Comparison of ENCODE assay signal across 13 cellular contexts in genomic region chr11:58770627-58771457, GRCh38. TPM values are rescaled to one million over a fixed set of nuclear protein-coding genes. Genes with fewer than 3 reads are reported as not detected.
DNase-seq lines count a peak whose midpoint lies in the region; ATAC-seq and TF ChIP-seq lines count a peak whose summit lies in the region.
"Had no signal": no experiment of that assay in that cellular context is flagged by ENCODE, and none has a peak within 500 bp of the region (broad histone marks: within the 10 kb centered on the region; RNA-seq: fewer than 3 reads in every experiment).

No MANE protein-coding gene starts in this region.

- POLR2A ChIA-PET in PC-9 (lab: Charles Lee; ENCODE audit: unreplicated experiment), result no interaction called here
- POLR2A ChIA-PET in activated CD8-positive, alpha-beta T cell treated with anti-CD3 and anti-CD28 coated beads, Interleukin-2, amount 10 ng/mL, durations not matched to agents 7 days and 5 days (lab: Charles Lee), result no interaction called here

- intact Hi-C loops in PC-9 (cut with micrococcal nuclease; ENCODE audit: unreplicated experiment), result loop anchor here (2.0 to 5.0 kb wide), 2 partner anchors 114 to 192 kb away; partner anchors contain the start of gene ZFP91

- H3K4me1 Mint-ChIP-seq in activated CD8-positive, alpha-beta T cell treated with anti-CD3 and anti-CD28 coated beads, Interleukin-2, amount 10 ng/mL, durations not matched to agents 7 days and 5 days (ENCODE audit: low read depth), result no peaks in the 10 kb centered on the region
- no peaks in the 10 kb centered on the region for H3K4me1 Mint-ChIP-seq in endodermal cell

- H3K4me3 ChIP-seq in PC-9 (no peak overlapping the region), fibroblast of mammary gland (ENCODE audit: control insufficient read depth, low read depth, low read length) (no peak overlapping the region), endodermal cell (ENCODE audit: low read length) (no peak overlapping the region)

- H3K36me3 ChIP-seq in PC-9 (ENCODE audit: low read depth) (no peaks in the 10 kb centered on the region), endodermal cell (ENCODE audit: control insufficient read depth, insufficient read depth, low read length) (no peaks in the 10 kb centered on the region)

- WGBS in endodermal cell (ENCODE audit: insufficient coverage in 1 of 2, insufficient read length in 1 of 2), 2 experiments, result 67 to 73% methylated on average over 6 to 11 of the region's 11 CpGs

- DNase-seq in AG08396 (ENCODE audit: low spot score) (peak; percentile 7), GM04504 (ENCODE audit: low read depth) (peak; percentile 25), PC-9 (peak; percentile 66 to 89), fibroblast of mammary gland (ENCODE audit: low read depth) (peak; percentile 91), NCI-H1417 (lab: John Stamatoyannopoulos, UW) (no peak), HT-29 (ENCODE audit: low spot score) (no peak), endodermal cell (no peak)
- DNase-seq in activated CD8-positive, alpha-beta T cell treated with anti-CD3 and anti-CD28 coated beads, Interleukin-2, amount 10 ng/mL, durations not matched to agents 7 days and 5 days, result no peak
- DNase-seq: C1 segment of cervical spinal cord; stimulated activated CD4-positive, alpha-beta T cell treated with anti-CD3 and anti-CD28 coated beads, Interleukin-2, amount 100 ng/mL, for 24 hours had no signal

- no peak overlapping the region for H3K4me3 Mint-ChIP-seq in activated CD8-positive, alpha-beta T cell treated with anti-CD3 and anti-CD28 coated beads, Interleukin-2, amount 10 ng/mL, durations not matched to agents 7 days and 5 days
- no peak overlapping the region for H3K4me3 Mint-ChIP-seq in endodermal cell
- H3K4me3 Mint-ChIP-seq: stimulated activated naive CD8-positive, alpha-beta T cell treated with anti-CD3 and anti-CD28 coated beads, Interleukin-15, Interleukin-2, amounts not matched to agents 100 ng/mL and 50 ng/mL, for 24 hours had no signal

- no peaks in the 10 kb centered on the region for H3K9me2 ChIP-seq in PC-9 (ENCODE audit: insufficient read depth)

- no peaks in the 10 kb centered on the region for H3K27me3 Mint-ChIP-seq in activated CD8-positive, alpha-beta T cell treated with anti-CD3 and anti-CD28 coated beads, Interleukin-2, amount 10 ng/mL, durations not matched to agents 7 days and 5 days (ENCODE audit: low read depth)
- no peaks in the 10 kb centered on the region for H3K27me3 Mint-ChIP-seq in endodermal cell (ENCODE audit: insufficient read depth)
- H3K27me3 Mint-ChIP-seq: progenitor cell of endocrine pancreas; stimulated activated naive CD8-positive, alpha-beta T cell treated with anti-CD3 and anti-CD28 coated beads, Interleukin-15, Interleukin-2, amounts not matched to agents 100 ng/mL and 50 ng/mL, for 24 hours had no signal

- H3K9ac ChIP-seq in endodermal cell (ENCODE audit: extremely low read depth, low read length, poor library complexity, severe bottlenecking), result no peak overlapping the region

- H3K9me3 ChIP-seq in PC-9 (ENCODE audit: insufficient read depth, low read depth) (no peaks in the 10 kb centered on the region), endodermal cell (ENCODE audit: control insufficient read depth, low read length) (peaks cover 78% of the 10 kb centered on the region)

- H2AFZ ChIP-seq in PC-9, result peak overlapping the region; percentile 17; the same call in 1 of the 2 replicates

- TF ChIP-seq CTCF in PC-9 (conservative IDR thresholded peaks at IDR 0.05) (no peak), fibroblast of mammary gland (conservative IDR thresholded peaks at IDR 0.05; ENCODE audit: control insufficient read depth, insufficient read depth, low read depth, low read length) (no peak), endodermal cell (conservative IDR thresholded peaks at IDR 0.05) (no peak)

- H3K27me3 ChIP-seq in PC-9 (ENCODE audit: insufficient read depth, low read depth) (no peaks in the 10 kb centered on the region), endodermal cell (ENCODE audit: control insufficient read depth, insufficient read depth, low read length, poor library complexity, severe bottlenecking) (no peaks in the 10 kb centered on the region)

- no TSS peak for BruUV-seq in PC-9 (replicated peaks; lab: Mats Ljungman, UMichigan)

- no peak overlapping the region for H3K27ac Mint-ChIP-seq in activated CD8-positive, alpha-beta T cell treated with anti-CD3 and anti-CD28 coated beads, Interleukin-2, amount 10 ng/mL, durations not matched to agents 7 days and 5 days
- H3K27ac Mint-ChIP-seq in endodermal cell, result no peak overlapping the region
- H3K27ac Mint-ChIP-seq: progenitor cell of endocrine pancreas; stimulated activated naive CD8-positive, alpha-beta T cell treated with anti-CD3 and anti-CD28 coated beads, Interleukin-15, Interleukin-2, amounts not matched to agents 100 ng/mL and 50 ng/mL, for 24 hours had no signal

- H4K20me1 ChIP-seq in PC-9 (ENCODE audit: insufficient read depth), result no peaks in the 10 kb centered on the region

- H3K79me2 ChIP-seq in PC-9 (ENCODE audit: low read depth), result no peaks in the 10 kb centered on the region

- peak overlapping the region; percentile 81 for H3K27ac ChIP-seq in PC-9
- no peak overlapping the region for H3K27ac ChIP-seq in endodermal cell (ENCODE audit: low read depth, low read length)

- H3K4me1 ChIP-seq in PC-9 (replicated peaks; ENCODE audit: insufficient read depth) (peaks cover 33% of the 10 kb centered on the region), endodermal cell (ENCODE audit: control insufficient read depth, insufficient read depth, low read length) (no peaks in the 10 kb centered on the region)

- H3K9me3 Mint-ChIP-seq in activated CD8-positive, alpha-beta T cell treated with anti-CD3 and anti-CD28 coated beads, Interleukin-2, amount 10 ng/mL, durations not matched to agents 7 days and 5 days (ENCODE audit: insufficient read depth), result no peaks in the 10 kb centered on the region
- H3K9me3 Mint-ChIP-seq in endodermal cell, result peaks cover 78% of the 10 kb centered on the region
- H3K9me3 Mint-ChIP-seq: stimulated activated naive CD8-positive, alpha-beta T cell treated with anti-CD3 and anti-CD28 coated beads, Interleukin-15, Interleukin-2, amounts not matched to agents 100 ng/mL and 50 ng/mL, for 24 hours had no signal

- peak overlapping the region; percentile 53 for H3K4me2 ChIP-seq in PC-9

- peaks cover 19% of the 10 kb centered on the region; the same call in 1 of the 2 replicates for H3F3A ChIP-seq in PC-9 (ENCODE audit: insufficient read depth, low read depth)

- no peaks in the 10 kb centered on the region for H3K36me3 Mint-ChIP-seq in activated CD8-positive, alpha-beta T cell treated with anti-CD3 and anti-CD28 coated beads, Interleukin-2, amount 10 ng/mL, durations not matched to agents 7 days and 5 days (ENCODE audit: low read depth)
- H3K36me3 Mint-ChIP-seq in endodermal cell (ENCODE audit: low read depth), result no peaks in the 10 kb centered on the region

- CTCF ChIA-PET in PC-9 (lab: Charles Lee), result no interaction called here
- CTCF ChIA-PET in activated CD8-positive, alpha-beta T cell treated with anti-CD3 and anti-CD28 coated beads, Interleukin-2, amount 10 ng/mL, durations not matched to agents 7 days and 5 days (lab: Charles Lee), result no interaction called here

- no peak for ATAC-seq in activated CD8-positive, alpha-beta T cell treated with anti-CD3 and anti-CD28 coated beads, Interleukin-2, amount 10 ng/mL, durations not matched to agents 7 days and 5 days

RNA-seq across cellular contexts. Expression of gene GLYAT, which starts 39.1 kb away (rescaled TPM):
- not detected in 2 replicates for total RNA-seq in PC-9 (2021)
- total RNA-seq in activated CD8-positive, alpha-beta T cell treated with anti-CD3 and anti-CD28 coated beads, Interleukin-2, amount 10 ng/mL, durations not matched to agents 7 days and 5 days, result not detected
- not detected in 2 replicates for total RNA-seq in HT-29 (2014; rRNA removed; shearing (Covaris generic))
- total RNA-seq in endodermal cell, result not detected
- polyA plus RNA-seq in endodermal cell (2013, experiment 1 of 2), result not detected
- polyA plus RNA-seq in endodermal cell (2013, experiment 2 of 2), result not detected
- total RNA-seq: frontal cortex, progenitor cell of endocrine pancreas had no signal

Comparison
In these comparisons a context has a peak if more than half of its experiments do, and no peak if none do; other contexts are left out.
1. DNase-seq: peak in AG08396 (single experiment), GM04504 (single experiment), PC-9 (2 of 2) and fibroblast of mammary gland (single experiment); none in NCI-H1417 (0 of 3), activated CD8-positive, alpha-beta T cell treated with anti-CD3 and anti-CD28 coated beads, Interleukin-2, amount 10 ng/mL, durations not matched to agents 7 days and 5 days (single experiment), HT-29 (single experiment) and endodermal cell (single experiment).